35 cellular contexts compared by ENCODE assay signal in the genomic region with DNA sequence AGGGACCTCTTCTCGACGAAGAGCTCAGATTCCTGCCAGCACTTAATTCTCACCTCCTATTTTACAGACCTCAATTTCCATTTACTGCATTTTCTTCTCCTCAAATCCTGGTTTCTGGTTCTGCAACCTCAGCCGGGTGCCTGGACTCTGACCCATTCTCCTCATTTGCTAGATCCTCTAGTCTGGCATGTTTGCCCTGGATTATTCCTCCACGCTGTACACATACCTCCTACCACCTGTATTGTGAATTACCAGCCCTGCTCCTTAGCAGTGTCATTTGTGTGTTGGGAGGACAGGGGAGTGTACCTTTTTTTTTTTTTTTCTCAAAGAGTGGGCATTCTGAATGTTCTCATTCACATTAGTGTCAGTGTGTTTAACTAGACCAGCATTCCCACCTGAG.
"Had no signal": no experiment of that assay in that cellular context is flagged by ENCODE, and none has a peak within 500 bp of the region (broad histone marks: within the 10 kb centered on the region; RNA-seq: fewer than 3 reads in every experiment).

No MANE protein-coding gene starts in this region.

- DNase-seq: activated B cell treated with CpG ODN at 0.5 μM for 24 hours; activated CD4-positive, alpha-beta memory T cell treated with anti-CD3 and anti-CD28 coated beads, Interleukin-2, amount 10 ng/mL, durations not matched to agents 7 days and 5 days; activated CD4-positive, alpha-beta T cell treated with anti-CD3 and anti-CD28 coated beads for 48 hours; activated CD4-positive, alpha-beta T cell treated with anti-CD3 and anti-CD28 coated beads, Interleukin-2, amount 10 ng/mL, durations not matched to agents 7 days and 5 days; activated CD4-positive, alpha-beta T cell treated with anti-CD3 and anti-CD28 coated beads, Interleukin-2, amount 50 U/mL, for 48 hours; activated CD4-positive, CD25-positive, alpha-beta regulatory T cell treated with anti-CD3 and anti-CD28 coated beads, Interleukin-2, amount 50 U/mL, for 72 hours; activated CD8-positive, alpha-beta memory T cell treated with anti-CD3 and anti-CD28 coated beads for 24 hours; activated CD8-positive, alpha-beta memory T cell treated with anti-CD3 and anti-CD28 coated beads, Interleukin-2, amount 10 ng/mL, durations not matched to agents 7 days and 5 days; activated CD8-positive, alpha-beta memory T cell treated with anti-CD3 and anti-CD28 coated beads, Interleukin-2, amount 50 U/mL, for 48 hours; activated CD8-positive, alpha-beta T cell treated with anti-CD3 and anti-CD28 coated beads, Interleukin-2, amount 10 ng/mL, durations not matched to agents 7 days and 5 days; activated effector memory CD4-positive, alpha-beta T cell treated with Interleukin-2 at 50 U/mL for 16 hours; activated gamma-delta T cell; activated naive CD4-positive, alpha-beta T cell treated with anti-CD3 and anti-CD28 coated beads, Interleukin-2, amount 10 ng/mL, durations not matched to agents 7 days and 5 days; activated naive CD4-positive, alpha-beta T cell treated with Interleukin-2 at 50 U/mL for 16 hours; activated naive CD8-positive, alpha-beta T cell treated with anti-CD3 and anti-CD28 coated beads, Interleukin-2, amount 10 ng/mL, durations not matched to agents 7 days and 5 days; activated naive CD8-positive, alpha-beta T cell treated with anti-CD3 and anti-CD28 coated beads, Interleukin-2, amount 50 U/mL, for 24 hours; activated T-cell treated with anti-CD3 and anti-CD28 coated beads, Interleukin-2, amount 50 U/mL, for 24 hours; activated T-cell treated with anti-CD3 and anti-CD28 coated beads, Interleukin-2, amount 50 U/mL, for 48 hours; amygdala; anterior cingulate cortex; caudate nucleus; cerebellar nuclear complex; T-helper 1 cell; T-helper 2 cell; T-helper 9 cell had no signal

- H3K4me3 ChIP-seq: ascending aorta, cardiac muscle cell had no signal

- ATAC-seq: activated CD8-positive, alpha-beta memory T cell treated with anti-CD3 and anti-CD28 coated beads, Interleukin-2, amount 10 ng/mL, durations not matched to agents 7 days and 5 days; activated CD8-positive, alpha-beta T cell treated with anti-CD3 and anti-CD28 coated beads, Interleukin-2, amount 10 ng/mL, durations not matched to agents 7 days and 5 days; activated naive CD8-positive, alpha-beta T cell treated with anti-CD3 and anti-CD28 coated beads, Interleukin-2, amount 50 U/mL, for 24 hours had no signal

- H3K36me3 Mint-ChIP-seq: activated CD8-positive, alpha-beta memory T cell treated with anti-CD3 and anti-CD28 coated beads, Interleukin-2, amount 10 ng/mL, durations not matched to agents 7 days and 5 days; activated naive CD4-positive, alpha-beta T cell treated with anti-CD3 and anti-CD28 coated beads, Interleukin-2, amount 10 ng/mL, durations not matched to agents 7 days and 5 days; activated naive CD4-positive, alpha-beta T cell treated with anti-CD3 and anti-CD28 coated beads, Interleukin-2, amount 50 U/mL, for 24 hours; activated naive CD8-positive, alpha-beta T cell; activated naive CD8-positive, alpha-beta T cell treated with anti-CD3 and anti-CD28 coated beads, Interleukin-2, amount 10 ng/mL, durations not matched to agents 7 days and 5 days; brain had no signal

- H3K4me3 Mint-ChIP-seq: activated B cell treated with CpG ODN at 0.5 μM for 24 hours; activated CD4-positive, alpha-beta memory T cell treated with anti-CD3 and anti-CD28 coated beads, Interleukin-2, amount 10 ng/mL, durations not matched to agents 7 days and 5 days; activated CD4-positive, alpha-beta T cell treated with anti-CD3 and anti-CD28 coated beads, Interleukin-2, amount 10 ng/mL, durations not matched to agents 7 days and 5 days; activated CD8-positive, alpha-beta memory T cell treated with anti-CD3 and anti-CD28 coated beads, Interleukin-2, amount 10 ng/mL, durations not matched to agents 7 days and 5 days; activated CD8-positive, alpha-beta T cell treated with anti-CD3 and anti-CD28 coated beads, Interleukin-2, amount 10 ng/mL, durations not matched to agents 7 days and 5 days; activated naive CD4-positive, alpha-beta T cell treated with anti-CD3 and anti-CD28 coated beads, Interleukin-2, amount 10 ng/mL, durations not matched to agents 7 days and 5 days; activated naive CD4-positive, alpha-beta T cell treated with anti-CD3 and anti-CD28 coated beads, Interleukin-2, amount 50 U/mL, for 24 hours; activated naive CD8-positive, alpha-beta T cell; activated naive CD8-positive, alpha-beta T cell treated with anti-CD3 and anti-CD28 coated beads, Interleukin-2, amount 10 ng/mL, durations not matched to agents 7 days and 5 days; activated naive CD8-positive, alpha-beta T cell treated with anti-CD3 and anti-CD28 coated beads, Interleukin-2, amount 50 U/mL, for 24 hours; activated T-cell treated with anti-CD3 and anti-CD28 coated beads, Interleukin-2, amount 50 U/mL, for 24 hours; brain; central memory CD8-positive, alpha-beta T cell; T-helper 1 cell treated with Interleukin-12 subunit alpha and Interleukin-12 subunit beta and Interleukin-4 antibody, amounts not matched to agents 30 μg/mL and 1 μg/mL, for 36 hours; T-helper 2 cell treated with Interferon-gamma antibody and Interleukin-4, amounts not matched to agents 5 μg/mL and 100 μg/mL, for 36 hours had no signal

- H3K9me3 Mint-ChIP-seq: activated CD4-positive, alpha-beta memory T cell treated with anti-CD3 and anti-CD28 coated beads, Interleukin-2, amount 10 ng/mL, durations not matched to agents 7 days and 5 days; activated CD4-positive, alpha-beta T cell treated with anti-CD3 and anti-CD28 coated beads, Interleukin-2, amount 10 ng/mL, durations not matched to agents 7 days and 5 days; activated naive CD4-positive, alpha-beta T cell treated with anti-CD3 and anti-CD28 coated beads, Interleukin-2, amount 10 ng/mL, durations not matched to agents 7 days and 5 days; activated naive CD4-positive, alpha-beta T cell treated with anti-CD3 and anti-CD28 coated beads, Interleukin-2, amount 50 U/mL, for 24 hours; activated naive CD8-positive, alpha-beta T cell treated with anti-CD3 and anti-CD28 coated beads, Interleukin-2, amount 10 ng/mL, durations not matched to agents 7 days and 5 days; activated naive CD8-positive, alpha-beta T cell treated with anti-CD3 and anti-CD28 coated beads, Interleukin-2, amount 50 U/mL, for 24 hours; activated T-cell treated with anti-CD3 and anti-CD28 coated beads, Interleukin-2, amount 50 U/mL, for 24 hours; activated T-helper 2 cell treated with anti-CD3 and anti-CD28 coated beads, Interferon-gamma antibody, Interleukin-2, Interleukin-4, amounts not matched to agents 10 μg/mL and 5 μg/mL and 100 μg/mL, durations not matched to agents 14 hours and 24 hours and 36 hours; brain; central memory CD8-positive, alpha-beta T cell; T-helper 1 cell treated with Interleukin-12 subunit alpha and Interleukin-12 subunit beta and Interleukin-4 antibody, amounts not matched to agents 30 μg/mL and 1 μg/mL, for 36 hours; T-helper 2 cell treated with Interferon-gamma antibody and Interleukin-4, amounts not matched to agents 5 μg/mL and 100 μg/mL, for 36 hours had no signal

- H3K4me1 ChIP-seq: ascending aorta had no signal

- H3K4me1 Mint-ChIP-seq: activated CD4-positive, alpha-beta T cell treated with anti-CD3 and anti-CD28 coated beads, Interleukin-2, amount 10 ng/mL, durations not matched to agents 7 days and 5 days; activated CD8-positive, alpha-beta memory T cell treated with anti-CD3 and anti-CD28 coated beads, Interleukin-2, amount 10 ng/mL, durations not matched to agents 7 days and 5 days; activated naive CD4-positive, alpha-beta T cell treated with anti-CD3 and anti-CD28 coated beads, Interleukin-2, amount 10 ng/mL, durations not matched to agents 7 days and 5 days; activated naive CD4-positive, alpha-beta T cell treated with anti-CD3 and anti-CD28 coated beads, Interleukin-2, amount 50 U/mL, for 24 hours; activated naive CD8-positive, alpha-beta T cell treated with anti-CD3 and anti-CD28 coated beads, Interleukin-2, amount 50 U/mL, for 24 hours; brain; central memory CD8-positive, alpha-beta T cell had no signal

- H3K36me3 ChIP-seq: ascending aorta, cardiac muscle cell had no signal

- H3K27ac Mint-ChIP-seq: activated B cell treated with CpG ODN at 0.5 μM for 24 hours; activated CD4-positive, alpha-beta memory T cell treated with anti-CD3 and anti-CD28 coated beads, Interleukin-2, amount 10 ng/mL, durations not matched to agents 7 days and 5 days; activated CD4-positive, alpha-beta T cell treated with anti-CD3 and anti-CD28 coated beads, Interleukin-2, amount 10 ng/mL, durations not matched to agents 7 days and 5 days; activated CD8-positive, alpha-beta memory T cell treated with anti-CD3 and anti-CD28 coated beads, Interleukin-2, amount 10 ng/mL, durations not matched to agents 7 days and 5 days; activated CD8-positive, alpha-beta T cell treated with anti-CD3 and anti-CD28 coated beads, Interleukin-2, amount 10 ng/mL, durations not matched to agents 7 days and 5 days; activated naive CD4-positive, alpha-beta T cell treated with anti-CD3 and anti-CD28 coated beads, Interleukin-2, amount 10 ng/mL, durations not matched to agents 7 days and 5 days; activated naive CD4-positive, alpha-beta T cell treated with anti-CD3 and anti-CD28 coated beads, Interleukin-2, amount 50 U/mL, for 24 hours; activated naive CD8-positive, alpha-beta T cell; activated naive CD8-positive, alpha-beta T cell treated with anti-CD3 and anti-CD28 coated beads, Interleukin-2, amount 10 ng/mL, durations not matched to agents 7 days and 5 days; activated naive CD8-positive, alpha-beta T cell treated with anti-CD3 and anti-CD28 coated beads, Interleukin-2, amount 50 U/mL, for 24 hours; activated T-cell treated with anti-CD3 and anti-CD28 coated beads, Interleukin-2, amount 50 U/mL, for 24 hours; activated T-helper 2 cell treated with anti-CD3 and anti-CD28 coated beads, Interferon-gamma antibody, Interleukin-2, Interleukin-4, amounts not matched to agents 10 μg/mL and 5 μg/mL and 100 μg/mL, durations not matched to agents 14 hours and 24 hours and 36 hours; brain; T-helper 1 cell treated with Interleukin-12 subunit alpha and Interleukin-12 subunit beta and Interleukin-4 antibody, amounts not matched to agents 30 μg/mL and 1 μg/mL, for 36 hours; T-helper 2 cell treated with Interferon-gamma antibody and Interleukin-4, amounts not matched to agents 5 μg/mL and 100 μg/mL, for 36 hours had no signal

- H3K9me3 ChIP-seq: ascending aorta had no signal

- H3K27ac ChIP-seq: ascending aorta, cardiac muscle cell, VCaP had no signal

- H3K27me3 ChIP-seq: ascending aorta had no signal
